Comparison of ENCODE assay signal across 8 cellular contexts in the genomic region with DNA sequence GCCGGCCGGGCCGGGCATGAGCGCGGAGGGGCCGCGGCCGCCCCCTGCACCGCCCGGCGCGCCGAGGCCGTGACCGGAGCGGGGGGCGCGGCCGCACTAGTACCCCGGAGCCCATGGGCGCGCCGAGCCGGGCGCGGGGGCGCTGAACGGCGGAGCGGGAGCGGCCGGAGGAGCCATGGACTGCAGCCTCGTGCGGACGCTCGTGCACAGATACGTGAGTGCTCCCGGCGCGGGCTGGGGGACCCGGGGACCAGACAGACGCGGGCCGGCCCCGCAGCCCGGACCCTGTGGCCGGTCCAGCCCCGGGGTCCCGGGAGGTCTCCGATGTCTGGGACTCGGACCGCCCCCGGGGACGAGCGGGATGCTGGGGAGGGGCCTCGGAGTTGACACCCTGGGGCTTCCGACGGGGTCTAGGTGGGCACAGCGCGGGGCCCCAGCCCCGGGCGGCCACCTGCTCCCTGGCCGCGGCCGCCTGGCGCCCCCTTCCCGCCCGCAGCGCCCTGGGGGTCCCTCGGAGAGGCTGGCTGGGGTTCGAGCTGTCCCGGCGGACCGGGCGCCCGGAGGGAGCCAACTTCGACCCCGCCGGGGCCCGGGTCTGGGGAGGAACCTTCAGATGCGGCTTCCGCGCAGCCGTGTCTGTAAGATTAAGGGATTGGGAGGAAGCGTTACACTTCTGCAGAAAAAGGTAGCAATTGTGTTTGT. TPM values are rescaled to one million over a fixed set of nuclear protein-coding genes. Genes with fewer than 3 reads are reported as not detected.
DNase-seq lines count a peak whose midpoint lies in the region; ATAC-seq and TF ChIP-seq lines count a peak whose summit lies in the region.

No MANE protein-coding gene starts in this region.

- intact Hi-C loops in lower lobe of right lung (cut with DNase I): no loop called here

- no peaks in the 10 kb centered on the region for H3K27me3 Mint-ChIP-seq in stimulated activated naive CD8-positive, alpha-beta T cell treated with anti-CD3 and anti-CD28 coated beads, Interleukin-15, amount 100 ng/mL, for 72 hours

- H3K27me3 ChIP-seq in lower lobe of right lung (ENCODE audit: low read depth): no peaks in the 10 kb centered on the region

- peak overlapping the region in 1 of 2 donors; percentile 78 for H3K27ac Mint-ChIP-seq in stimulated activated naive CD8-positive, alpha-beta T cell treated with anti-CD3 and anti-CD28 coated beads, Interleukin-15, amount 100 ng/mL, for 72 hours

- TF ChIP-seq CTCF in lower lobe of right lung (IDR thresholded peaks at IDR 0.05): no peak

- H3K4me3 ChIP-seq in lower lobe of right lung: peak overlapping the region; percentile 96

- H3K9me3 Mint-ChIP-seq in stimulated activated naive CD8-positive, alpha-beta T cell treated with anti-CD3 and anti-CD28 coated beads, Interleukin-15, amount 100 ng/mL, for 72 hours: no peaks in the 10 kb centered on the region

- peaks cover 4% of the 10 kb centered on the region for H3K36me3 ChIP-seq in lower lobe of right lung

- ATAC-seq in GM19328 (IDR thresholded peaks at IDR 0.05; ENCODE audit: unreplicated experiment) (peak; percentile 28), HG03280 (IDR thresholded peaks at IDR 0.05; ENCODE audit: unreplicated experiment) (peak; percentile 35), lower lobe of right lung (no peak)
- peak; percentile 39 for ATAC-seq in stimulated activated naive CD8-positive, alpha-beta T cell treated with anti-CD3 and anti-CD28 coated beads, Interleukin-15, amount 100 ng/mL, for 72 hours

- H3K9me3 ChIP-seq in lower lobe of right lung: no peaks in the 10 kb centered on the region

- peaks cover 63% of the 10 kb centered on the region for H3K4me1 Mint-ChIP-seq in stimulated activated naive CD8-positive, alpha-beta T cell treated with anti-CD3 and anti-CD28 coated beads, Interleukin-15, amount 100 ng/mL, for 72 hours

- peak overlapping the region; percentile 93 to 94 for H3K4me3 Mint-ChIP-seq in stimulated activated naive CD8-positive, alpha-beta T cell treated with anti-CD3 and anti-CD28 coated beads, Interleukin-15, amount 100 ng/mL, for 72 hours

- H3K27ac ChIP-seq in cingulate gyrus (ENCODE audit: low read depth, low read length): peak overlapping the region; percentile 81
- peak overlapping the region; percentile 98 for H3K27ac ChIP-seq in lower lobe of right lung

- DNase-seq in COR-L47 (lab: John Stamatoyannopoulos, UW) (peak; percentile 76), SW480 (ENCODE audit: low spot score) (peak; percentile 39), lower lobe of right lung (peak; percentile 73), HuH-7 (ENCODE audit: low spot score) (no peak)
- DNase-seq in stimulated activated naive CD8-positive, alpha-beta T cell treated with anti-CD3 and anti-CD28 coated beads, Interleukin-15, amount 100 ng/mL, for 72 hours: peak; percentile 9 to 26

- H3K4me1 ChIP-seq in lower lobe of right lung: peaks cover 63% of the 10 kb centered on the region

RNA-seq across cellular contexts. Expression of gene ATP11A, which starts 0.6 kb away (rescaled TPM):
- 281 TPM for total RNA-seq in lower lobe of right lung

Comparison
In these comparisons a context has a peak if more than half of its experiments do, and no peak if none do; other contexts are left out.
1. ATAC-seq: peak in GM19328 (single experiment), HG03280 (single experiment) and stimulated activated naive CD8-positive, alpha-beta T cell treated with anti-CD3 and anti-CD28 coated beads, Interleukin-15, amount 100 ng/mL, for 72 hours (single experiment); none in lower lobe of right lung (0 of 2).